ENCODE assay signal across 8 cellular contexts in the genomic region with DNA sequence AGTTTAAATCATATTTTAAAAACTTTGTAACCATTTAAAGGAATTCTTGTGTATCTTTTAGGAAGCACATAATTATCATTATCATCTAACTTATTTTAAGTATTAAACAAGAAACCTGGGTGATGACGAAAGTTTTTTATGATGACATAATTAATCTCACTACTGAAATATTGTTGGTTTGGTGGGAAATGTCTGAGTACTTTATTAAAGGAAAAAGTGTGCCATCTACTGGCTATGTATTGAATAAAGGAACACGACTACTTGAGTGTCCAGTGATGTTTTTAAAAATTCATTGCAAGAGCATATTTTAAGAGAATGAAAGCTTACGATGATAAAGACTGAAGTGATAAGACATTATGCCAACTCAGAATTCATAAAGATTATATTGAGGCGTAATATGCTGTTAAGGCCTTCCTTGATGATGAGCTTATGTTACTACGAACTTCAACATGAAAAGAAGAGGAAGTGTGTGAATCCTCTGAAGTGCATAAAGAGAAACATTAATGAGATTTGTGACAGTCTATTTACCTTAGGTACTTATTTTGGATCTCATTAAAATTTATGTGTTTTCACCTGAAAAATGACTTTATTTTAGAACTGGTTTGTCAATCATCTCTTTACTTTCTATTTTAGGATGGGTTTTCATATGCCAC. TPM values are rescaled to one million over a fixed set of nuclear protein-coding genes. Genes with fewer than 3 reads are reported as not detected.
DNase-seq lines count a peak whose midpoint lies in the region; ATAC-seq, FAIRE-seq and TF ChIP-seq lines count a peak whose summit lies in the region.

No MANE protein-coding gene starts in this region.

- H3K4me2 ChIP-seq in keratinocyte (ENCODE audit: control insufficient read depth, extremely low read depth, insufficient read depth, low read depth, low read length) = no peak overlapping the region

- no peaks in the 10 kb centered on the region for H3K9me1 ChIP-seq in keratinocyte (ENCODE audit: control insufficient read depth, extremely low read depth, insufficient read depth, low read length)

- H3K4me3 ChIP-seq in AG09309 (ENCODE audit: control insufficient read depth, low read depth, low read length) (no peak overlapping the region), astrocyte of the spinal cord (ENCODE audit: low read depth, low read length) (no peak overlapping the region), keratinocyte (ENCODE audit: control insufficient read depth in 2 of 3, extremely low read depth in 1 of 3, insufficient read depth in 2 of 3, low read depth in 1 of 3, low read length in 3 of 3) (no peak overlapping the region)

- H3K27ac ChIP-seq in keratinocyte (ENCODE audit: control insufficient read depth, insufficient read depth, low read length) = peak overlapping the region; percentile 78

- in situ Hi-C loops in GM13976 (cut with MboI; ENCODE audit: low sequenced_read_pairs, unreplicated experiment) (loop anchor here (10.0 kb wide), 1 partner anchor 660 kb away; no protein-coding TSS in a partner anchor), astrocyte of the spinal cord (cut with HindIII; ENCODE audit: low sequenced_read_pairs) (no loop called here)

- peak overlapping the region; percentile 22 for H3K9ac ChIP-seq in keratinocyte (ENCODE audit: control insufficient read depth, extremely low read depth, insufficient read depth, low read length)

- dilution Hi-C loops in keratinocyte (cut with MboI; ENCODE audit: extremely low pct_ligation_motif_present, low sequenced_read_pairs) = no loop called here

- H2AFZ ChIP-seq in keratinocyte (ENCODE audit: control insufficient read depth, low read length) = no peak overlapping the region

- no peaks in the 10 kb centered on the region for H3K9me3 ChIP-seq in keratinocyte (ENCODE audit: control insufficient read depth, low read depth, low read length)

- no peaks in the 10 kb centered on the region for H3K79me2 ChIP-seq in keratinocyte (ENCODE audit: control insufficient read depth, insufficient read depth, low read length)

- H4K20me1 ChIP-seq in keratinocyte (ENCODE audit: control insufficient read depth, extremely low read depth, insufficient read depth, low read length) = no peaks in the 10 kb centered on the region

- H3K4me1 ChIP-seq in keratinocyte (ENCODE audit: control insufficient read depth, extremely low read depth, insufficient read depth, low read length) = no peaks in the 10 kb centered on the region

- no peak for DNase-seq in AG09309 (ENCODE audit: low read depth)
- DNase-seq in GM13976 (ENCODE audit: low spot score) = peak; percentile 50
- DNase-seq in NCI-H2196 treated with DMSO at 0.1 percent for 48 hours (lab: John Stamatoyannopoulos, UW; ENCODE audit: unreplicated experiment) = peak; percentile 28
- DNase-seq in astrocyte of the spinal cord (ENCODE audit: low read depth, low spot score) = peak; percentile 66
- no peak for DNase-seq in keratinocyte (ENCODE audit: low read depth, low spot score)
- DNase-seq in urothelium cell line (ENCODE audit: low spot score) = peak; percentile 24

- no peak for FAIRE-seq in keratinocyte (lab: Jason Lieb, UNC)
- no peak for FAIRE-seq in urothelium cell line (lab: Jason Lieb, UNC)

- TF ChIP-seq CTCF in AG09309 (IDR thresholded peaks at IDR 0.05; ENCODE audit: control insufficient read depth, insufficient read depth, low read depth, low read length, missing control alignments) (peak; percentile 34), GM13976 (IDR thresholded peaks at IDR 0.05; ENCODE audit: borderline replicate concordance, control extremely low read depth, extremely low read depth, insufficient read depth, missing control alignments) (peak; percentile 36), astrocyte of the spinal cord (IDR thresholded peaks at IDR 0.05; ENCODE audit: low read depth, low read length) (peak; percentile 47), keratinocyte (optimal IDR thresholded peaks at IDR 0.05 in 1 of 3, IDR thresholded peaks at IDR 0.05 in 1 of 3, conservative IDR thresholded peaks at IDR 0.05 in 1 of 3; ENCODE audit: extremely low read depth in 1 of 3, insufficient read depth in 2 of 3, low read length in 3 of 3) (peak in 2 of 3 experiments; percentile 18 to 38)

- ATAC-seq in HG02884 (IDR thresholded peaks at IDR 0.05; ENCODE audit: unreplicated experiment) (peak; percentile 67), GM19328 (IDR thresholded peaks at IDR 0.05; ENCODE audit: unreplicated experiment) (no peak)

- peaks cover 3 to 5% of the 10 kb centered on the region in 2 experiments for H3K36me3 ChIP-seq in keratinocyte (ENCODE audit: control insufficient read depth in 2 of 2, extremely low read depth in 1 of 2, insufficient read depth in 2 of 2, low read length in 2 of 2)

- H3K27me3 ChIP-seq in keratinocyte (ENCODE audit: control insufficient read depth, extremely low read depth, insufficient read depth, low read length) = no peaks in the 10 kb centered on the region

RNA-seq across cellular contexts. Expression of a gene that starts 12.0 kb away (rescaled TPM):
- polyA plus RNA-seq in keratinocyte = 14.7 to 23.0 TPM (median 15.0 TPM) in 3 replicates
- 14.9 TPM for polyA plus RNA-seq in keratinocyte (2011; ENCODE audit: low read depth)
- polyA plus RNA-seq in keratinocyte (2011; cell fraction: cytosol; rRNA removed) = 11.9 and 20.6 TPM in 2 replicates
- polyA plus RNA-seq in keratinocyte (2011; cell fraction: nucleus; rRNA removed) = 23.0 and 33.3 TPM in 2 replicates
- 10.7 and 13.5 TPM in 2 replicates for polyA plus RNA-seq in keratinocyte (2012; ENCODE audit: low replicate concordance)
- 1.1 to 30.8 TPM (median 9.2 TPM) in 3 replicates for polyA minus RNA-seq in keratinocyte
- polyA minus RNA-seq in keratinocyte (2011; cell fraction: cytosol; rRNA and poly(A)+ RNA removed) = 6.5 TPM
- polyA minus RNA-seq in keratinocyte (2011; cell fraction: nucleus; rRNA and poly(A)+ RNA removed) = 19.7 and 29.3 TPM in 2 replicates

RNA-seq across cellular contexts. Expression of a gene that starts 17.8 kb away (rescaled TPM):
- polyA plus RNA-seq in keratinocyte = 1.5 to 3.9 TPM (median 2.9 TPM) in 3 replicates
- 39.6 TPM for polyA plus RNA-seq in keratinocyte (2011; ENCODE audit: low read depth)
- 3.5 and 4.5 TPM in 2 replicates for polyA plus RNA-seq in keratinocyte (2011; cell fraction: cytosol; rRNA removed)
- 1.9 TPM in 2 replicates for polyA plus RNA-seq in keratinocyte (2011; cell fraction: nucleus; rRNA removed)
- 7.4 and 19.7 TPM in 2 replicates for polyA plus RNA-seq in keratinocyte (2012; ENCODE audit: low replicate concordance)
- 0.52 to 1.4 TPM (median 0.99 TPM) in 3 replicates for polyA minus RNA-seq in keratinocyte
- 6.7 TPM for polyA minus RNA-seq in keratinocyte (2011; cell fraction: cytosol; rRNA and poly(A)+ RNA removed)
- 1.9 and 3.3 TPM in 2 replicates for polyA minus RNA-seq in keratinocyte (2011; cell fraction: nucleus; rRNA and poly(A)+ RNA removed)

Comparison
In these comparisons a context has a peak if more than half of its experiments do, and no peak if none do; other contexts are left out.
1. DNase-seq: peak in GM13976 (single experiment), NCI-H2196 treated with DMSO at 0.1 percent for 48 hours (single experiment), astrocyte of the spinal cord (single experiment) and urothelium cell line (single experiment); none in AG09309 (single experiment) and keratinocyte (single experiment).
2. Peak in every context shown above with its lines, with median percentiles within 50 percentile points of each other: CTCF ChIP-seq.